ENCODE assay signal across 9 cellular contexts in the genomic region with DNA sequence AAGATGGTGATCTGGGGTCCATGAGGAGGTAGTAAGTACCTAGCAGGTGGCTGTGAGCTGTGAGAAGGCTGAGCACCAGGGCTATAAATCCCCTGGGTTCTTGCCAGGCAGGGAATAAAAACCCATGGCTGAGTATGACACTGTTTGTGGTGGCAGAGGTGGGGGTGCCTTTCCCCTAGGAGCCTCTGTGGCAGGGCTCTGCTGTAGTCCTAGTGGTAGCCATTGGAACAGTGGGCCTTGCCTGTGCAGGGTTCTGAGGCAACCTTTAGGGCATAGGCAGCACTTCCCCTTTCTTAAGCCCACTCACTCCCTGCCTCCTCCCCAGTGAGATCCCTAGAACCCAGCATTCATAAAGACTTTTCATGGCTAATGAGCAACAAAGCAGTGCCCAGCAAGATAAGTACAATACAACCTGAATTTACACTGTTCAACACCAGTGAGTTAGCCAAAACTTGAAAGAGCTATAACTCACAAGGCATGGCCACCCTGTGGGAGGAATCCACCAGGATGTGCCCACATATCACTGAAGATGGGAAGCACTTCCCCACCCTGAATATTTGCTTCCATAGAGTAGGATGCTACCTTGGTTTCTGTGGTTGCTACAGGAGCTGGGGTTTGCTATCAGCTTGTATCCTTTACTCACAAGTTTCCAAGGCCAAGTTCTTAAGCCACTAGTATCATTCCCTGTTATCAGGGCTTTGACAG.
DNase-seq lines count a peak whose midpoint lies in the region; ATAC-seq and TF ChIP-seq lines count a peak whose summit lies in the region.
"Had no signal": no experiment of that assay in that cellular context is flagged by ENCODE, and none has a peak within 500 bp of the region (broad histone marks: within the 10 kb centered on the region; RNA-seq: fewer than 3 reads in every experiment).

No MANE protein-coding gene starts in this region.

- in situ Hi-C loops in KBM-7 (cut with MboI; ENCODE audit: low pct_unique_long_range_greater_than_20kb, low sequenced_read_pairs), result no loop called here

- no peak overlapping the region for H3K4me3 ChIP-seq in GM12865 (ENCODE audit: low read depth, low read length)
- no peak overlapping the region for H3K4me3 ChIP-seq in epithelial cell of proximal tubule (ENCODE audit: low read depth, low read length)

- ATAC-seq in GM21526 (IDR thresholded peaks at IDR 0.05; ENCODE audit: low FRiP score, unreplicated experiment), result peak; percentile 51

- TF ChIP-seq CTCF in GM12865 (IDR thresholded peaks at IDR 0.05; ENCODE audit: insufficient read depth, low read depth, low read length, missing control alignments) (peak; percentile 2), epithelial cell of proximal tubule (conservative IDR thresholded peaks at IDR 0.05; ENCODE audit: low read depth, low read length) (peak; percentile 31)

- DNase-seq in GM12865 (ENCODE audit: low read depth) (no peak), KBM-7 (peak; percentile 80), epithelial cell of proximal tubule (ENCODE audit: low read depth) (no peak), T1000 (lab: John Stamatoyannopoulos, UW) (no peak), nucleus accumbens (lab: John Stamatoyannopoulos, UW) (no peak), NCI-H2196 treated with DMSO at 0.1 percent for 48 hours (lab: John Stamatoyannopoulos, UW; ENCODE audit: unreplicated experiment) (no peak), amygdala (lab: John Stamatoyannopoulos, UW) (no peak)
- DNase-seq: NCI-H748 treated with DMSO at 0.1 percent for 48 hours had no signal
